ENCODE assay signal across 3 cellular contexts in the genomic region with DNA sequence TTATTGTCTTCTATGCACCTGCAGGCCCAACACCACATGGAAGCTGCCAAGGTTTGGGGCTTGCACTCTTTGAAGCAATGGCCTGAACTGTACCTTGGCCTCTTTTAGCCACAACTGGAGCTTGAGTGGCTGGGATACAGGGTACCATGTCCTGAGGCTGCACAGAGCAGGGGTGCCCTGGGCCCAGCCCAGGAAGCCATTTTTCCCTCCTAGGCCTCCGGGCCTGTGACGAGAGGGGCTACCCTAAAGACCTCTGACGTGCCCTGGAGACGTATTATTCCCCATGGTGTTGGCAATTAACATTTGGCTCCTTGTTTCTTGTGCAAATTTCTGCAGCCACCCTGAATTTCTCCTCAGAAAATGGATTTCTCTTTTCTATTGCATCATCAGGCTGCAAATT.
"Had no signal": no experiment of that assay in that cellular context is flagged by ENCODE, and none has a peak within 500 bp of the region (broad histone marks: within the 10 kb centered on the region; RNA-seq: fewer than 3 reads in every experiment).

No MANE protein-coding gene starts in this region.

- DNase-seq: GDM1, GF-D8 had no signal

- H3K4me3 ChIP-seq: GM12878 had no signal
